Comparison of ENCODE assay signal across 8 cellular contexts in genomic region chr14:35825968-35826217, GRCh38. TPM values are rescaled to one million over a fixed set of nuclear protein-coding genes. Genes with fewer than 3 reads are reported as not detected.
DNase-seq lines count a peak whose midpoint lies in the region; FAIRE-seq and TF ChIP-seq lines count a peak whose summit lies in the region.

No MANE protein-coding gene starts in this region.

- peak overlapping the region; percentile 94 for H2AFZ ChIP-seq in keratinocyte (ENCODE audit: control insufficient read depth, low read length)

- H3K9me3 ChIP-seq in keratinocyte (ENCODE audit: control insufficient read depth, low read depth, low read length) (no peaks in the 10 kb centered on the region), suprapubic skin (no peaks in the 10 kb centered on the region)

- H3K4me1 ChIP-seq in keratinocyte (ENCODE audit: control insufficient read depth, extremely low read depth, insufficient read depth, low read length) (peaks cover 20% of the 10 kb centered on the region), suprapubic skin (peaks cover 17% of the 10 kb centered on the region)

- peak overlapping the region; percentile 54 to 88 (median 87) for H3K4me3 ChIP-seq in keratinocyte (ENCODE audit: control insufficient read depth in 2 of 3, extremely low read depth in 1 of 3, insufficient read depth in 2 of 3, low read depth in 1 of 3, low read length in 3 of 3)
- peak overlapping the region; percentile 69 for H3K4me3 ChIP-seq in suprapubic skin

- peaks cover 25% of the 10 kb centered on the region for H3K4me1 Mint-ChIP-seq in activated CD4-positive, alpha-beta T cell treated with anti-CD3 and anti-CD28 coated beads, Interleukin-2, amount 10 ng/mL, durations not matched to agents 24 days and 14 days
- H3K4me1 Mint-ChIP-seq in activated naive CD8-positive, alpha-beta T cell treated with anti-CD3 and anti-CD28 coated beads for 36 hours = peaks cover 21% of the 10 kb centered on the region

- no peak for TF ChIP-seq EP300 in suprapubic skin (IDR thresholded peaks at IDR 0.05)

- H3K27ac ChIP-seq in keratinocyte (ENCODE audit: control insufficient read depth, insufficient read depth, low read length) (peak overlapping the region; percentile 67), suprapubic skin (peak overlapping the region; percentile 95)

- dilution Hi-C loops in keratinocyte (cut with MboI; ENCODE audit: extremely low pct_ligation_motif_present, low sequenced_read_pairs) = no loop called here

- H3K4me2 ChIP-seq in keratinocyte (ENCODE audit: control insufficient read depth, extremely low read depth, insufficient read depth, low read depth, low read length) = peak overlapping the region; percentile 88

- H3K9me1 ChIP-seq in keratinocyte (ENCODE audit: control insufficient read depth, extremely low read depth, insufficient read depth, low read length) = no peaks in the 10 kb centered on the region

- H3K27me3 Mint-ChIP-seq in activated CD4-positive, alpha-beta T cell treated with anti-CD3 and anti-CD28 coated beads, Interleukin-2, amount 10 ng/mL, durations not matched to agents 24 days and 14 days = peaks cover 5% of the 10 kb centered on the region
- no peaks in the 10 kb centered on the region for H3K27me3 Mint-ChIP-seq in activated naive CD8-positive, alpha-beta T cell treated with anti-CD3 and anti-CD28 coated beads for 36 hours

- peaks cover 4% of the 10 kb centered on the region for H3K36me3 Mint-ChIP-seq in activated CD4-positive, alpha-beta T cell treated with anti-CD3 and anti-CD28 coated beads, Interleukin-2, amount 10 ng/mL, durations not matched to agents 24 days and 14 days (ENCODE audit: low read depth)
- peaks cover 3% of the 10 kb centered on the region for H3K36me3 Mint-ChIP-seq in activated naive CD8-positive, alpha-beta T cell treated with anti-CD3 and anti-CD28 coated beads for 36 hours

- no peaks in the 10 kb centered on the region for H4K20me1 ChIP-seq in keratinocyte (ENCODE audit: control insufficient read depth, extremely low read depth, insufficient read depth, low read length)

- H3K36me3 ChIP-seq in keratinocyte (ENCODE audit: control insufficient read depth in 2 of 2, extremely low read depth in 1 of 2, insufficient read depth in 2 of 2, low read length in 2 of 2) (no peaks in the 10 kb centered on the region), suprapubic skin (no peaks in the 10 kb centered on the region)

- H3K9ac ChIP-seq in keratinocyte (ENCODE audit: control insufficient read depth, extremely low read depth, insufficient read depth, low read length) = peak overlapping the region; percentile 90

- H3K79me2 ChIP-seq in keratinocyte (ENCODE audit: control insufficient read depth, insufficient read depth, low read length) = peaks cover 14% of the 10 kb centered on the region

- 1% methylated on average over 6 of the region's 6 CpGs for WGBS in suprapubic skin

- peak overlapping the region; percentile 93 for H3K4me3 Mint-ChIP-seq in activated CD4-positive, alpha-beta T cell treated with anti-CD3 and anti-CD28 coated beads, Interleukin-2, amount 10 ng/mL, durations not matched to agents 24 days and 14 days
- H3K4me3 Mint-ChIP-seq in activated naive CD8-positive, alpha-beta T cell treated with anti-CD3 and anti-CD28 coated beads for 36 hours = peak overlapping the region; percentile 81

- no peaks in the 10 kb centered on the region for H3K9me3 Mint-ChIP-seq in activated CD4-positive, alpha-beta T cell treated with anti-CD3 and anti-CD28 coated beads, Interleukin-2, amount 10 ng/mL, durations not matched to agents 24 days and 14 days
- H3K9me3 Mint-ChIP-seq in activated naive CD8-positive, alpha-beta T cell treated with anti-CD3 and anti-CD28 coated beads for 36 hours = no peaks in the 10 kb centered on the region

- intact Hi-C loops in activated CD4-positive, alpha-beta T cell treated with anti-CD3 and anti-CD28 coated beads, Interleukin-2, amount 10 ng/mL, durations not matched to agents 24 days and 14 days (cut with micrococcal nuclease) = loop anchor here (1.0 to 10.0 kb wide), 5 partner anchors 17 to 779 kb away; partner anchors contain the start of genes FAM177A1, MBIP, PPP2R3C and PRORP

- DNase-seq in activated CD4-positive, alpha-beta T cell treated with anti-CD3 and anti-CD28 coated beads, Interleukin-2, amount 10 ng/mL, durations not matched to agents 24 days and 14 days = no peak
- no peak for DNase-seq in activated CD4-positive, alpha-beta T cell treated with anti-CD3 and anti-CD28 coated beads, Interleukin-2, amount 50 U/mL, for 48 hours
- DNase-seq in activated naive CD8-positive, alpha-beta T cell treated with anti-CD3 and anti-CD28 coated beads for 36 hours = no peak
- DNase-seq in keratinocyte (ENCODE audit: low read depth, low spot score) (no peak), suprapubic skin (ENCODE audit: low spot score in 2 of 2) (no peak), GM12891 (ENCODE audit: insufficient read length, low spot score) (no peak), NCI-H187 (lab: John Stamatoyannopoulos, UW) (no peak), RKO (ENCODE audit: low spot score) (no peak)

- TF ChIP-seq POLR2A in suprapubic skin (IDR thresholded peaks at IDR 0.05) (no peak), GM12891 (IDR thresholded peaks at IDR 0.05; ENCODE audit: low read depth, low read length) (no peak)

- TF ChIP-seq CTCF in keratinocyte (optimal IDR thresholded peaks at IDR 0.05 in 1 of 3, IDR thresholded peaks at IDR 0.05 in 1 of 3, conservative IDR thresholded peaks at IDR 0.05 in 1 of 3; ENCODE audit: extremely low read depth in 1 of 3, insufficient read depth in 2 of 3, low read length in 3 of 3) (no peak), suprapubic skin (IDR thresholded peaks at IDR 0.05) (no peak)

- FAIRE-seq in keratinocyte (lab: Jason Lieb, UNC) (no peak), GM12891 (lab: Jason Lieb, UNC) (no peak)

- peak overlapping the region; percentile 93 for H3K27ac Mint-ChIP-seq in activated CD4-positive, alpha-beta T cell treated with anti-CD3 and anti-CD28 coated beads, Interleukin-2, amount 10 ng/mL, durations not matched to agents 24 days and 14 days
- H3K27ac Mint-ChIP-seq in activated naive CD8-positive, alpha-beta T cell treated with anti-CD3 and anti-CD28 coated beads for 36 hours = peak overlapping the region; percentile 73

- no peaks in the 10 kb centered on the region for H3K27me3 ChIP-seq in keratinocyte (ENCODE audit: control insufficient read depth, extremely low read depth, insufficient read depth, low read length)
- no peaks in the 10 kb centered on the region for H3K27me3 ChIP-seq in suprapubic skin

TF ChIP-seq in GM12891, 5 proteins besides CTCF, POLR2A, EP300 and RAD21:
- TF ChIP-seq PAX5 (IDR thresholded peaks at IDR 0.05; ENCODE audit: insufficient read depth, low read length, severe bottlenecking) (no peak), POLR2AphosphoS5 (IDR thresholded peaks at IDR 0.05; ENCODE audit: low read depth, low read length) (no peak), TAF1 (IDR thresholded peaks at IDR 0.05; ENCODE audit: low read depth, low read length) (no peak), POU2F2 (IDR thresholded peaks at IDR 0.05; ENCODE audit: low read depth, low read length) (no peak), SPI1 (IDR thresholded peaks at IDR 0.05; ENCODE audit: low read depth, low read length) (no peak; the same call in 1 of the 2 replicates)
TF ChIP-seq in GM12891: peak in this region for 0.

RNA-seq across cellular contexts. Expression of gene BRMS1L, which starts 0.2 kb away (rescaled TPM):
- 6.0 and 8.2 TPM in 2 replicates for total RNA-seq in activated CD4-positive, alpha-beta T cell treated with anti-CD3 and anti-CD28 coated beads, Interleukin-2, amount 10 ng/mL, durations not matched to agents 24 days and 14 days
- total RNA-seq in activated naive CD8-positive, alpha-beta T cell treated with anti-CD3 and anti-CD28 coated beads for 36 hours = 1 to 10 TPM; 8.3 to 8.8 TPM
- polyA plus RNA-seq in keratinocyte = 5.9 to 12.0 TPM (median 6.4 TPM) in 3 replicates
- 23.2 TPM for polyA plus RNA-seq in keratinocyte (2011; ENCODE audit: low read depth)
- polyA plus RNA-seq in keratinocyte (2011; cell fraction: cytosol; rRNA removed) = 4.8 and 9.3 TPM in 2 replicates
- 4.6 and 10.4 TPM in 2 replicates for polyA plus RNA-seq in keratinocyte (2011; cell fraction: nucleus; rRNA removed)
- 3.9 and 8.4 TPM in 2 replicates for polyA plus RNA-seq in keratinocyte (2012; ENCODE audit: low replicate concordance)
- 0.82 to 4.6 TPM (median 0.85 TPM) in 3 replicates for polyA minus RNA-seq in keratinocyte
- polyA minus RNA-seq in keratinocyte (2011; cell fraction: cytosol; rRNA and poly(A)+ RNA removed) = 3.1 TPM
- polyA minus RNA-seq in keratinocyte (2011; cell fraction: nucleus; rRNA and poly(A)+ RNA removed) = 2.3 and 13.7 TPM in 2 replicates
- 1 to 10 TPM; 3.5 to 6.6 (median 5.7) TPM for total RNA-seq in suprapubic skin
- 4.7 TPM for polyA plus RNA-seq in GM12891 (2012; ENCODE audit: low read depth, missing spikeins)

RNA-seq across cellular contexts. Expression of gene RALGAPA1, which starts 16.8 kb away (rescaled TPM):
- 33.5 and 35.1 TPM in 2 replicates for total RNA-seq in activated CD4-positive, alpha-beta T cell treated with anti-CD3 and anti-CD28 coated beads, Interleukin-2, amount 10 ng/mL, durations not matched to agents 24 days and 14 days
- total RNA-seq in activated naive CD8-positive, alpha-beta T cell treated with anti-CD3 and anti-CD28 coated beads for 36 hours = 10 to 100 TPM; 24.1 to 24.7 TPM
- 6.2 to 12.1 TPM (median 10.9 TPM) in 3 replicates for polyA plus RNA-seq in keratinocyte
- polyA plus RNA-seq in keratinocyte (2011; ENCODE audit: low read depth) = 13.0 TPM
- 3.9 and 9.4 TPM in 2 replicates for polyA plus RNA-seq in keratinocyte (2011; cell fraction: cytosol; rRNA removed)
- 17.7 and 20.1 TPM in 2 replicates for polyA plus RNA-seq in keratinocyte (2011; cell fraction: nucleus; rRNA removed)
- 7.0 and 12.4 TPM in 2 replicates for polyA plus RNA-seq in keratinocyte (2012; ENCODE audit: low replicate concordance)
- polyA minus RNA-seq in keratinocyte = 8.3 to 43.0 TPM (median 26.8 TPM) in 3 replicates
- 17.3 TPM for polyA minus RNA-seq in keratinocyte (2011; cell fraction: cytosol; rRNA and poly(A)+ RNA removed)
- polyA minus RNA-seq in keratinocyte (2011; cell fraction: nucleus; rRNA and poly(A)+ RNA removed) = 33.6 and 73.1 TPM in 2 replicates
- 100 to 1,000 TPM in 1 of 4 donors, 10 to 100 TPM in 3; 52.5 to 127 (median 67.7) TPM for total RNA-seq in suprapubic skin
- polyA plus RNA-seq in GM12891 (2012; ENCODE audit: low read depth, missing spikeins) = 6.7 TPM
